Comparison of ENCODE assay signal across 35 cellular contexts in the genomic region with DNA sequence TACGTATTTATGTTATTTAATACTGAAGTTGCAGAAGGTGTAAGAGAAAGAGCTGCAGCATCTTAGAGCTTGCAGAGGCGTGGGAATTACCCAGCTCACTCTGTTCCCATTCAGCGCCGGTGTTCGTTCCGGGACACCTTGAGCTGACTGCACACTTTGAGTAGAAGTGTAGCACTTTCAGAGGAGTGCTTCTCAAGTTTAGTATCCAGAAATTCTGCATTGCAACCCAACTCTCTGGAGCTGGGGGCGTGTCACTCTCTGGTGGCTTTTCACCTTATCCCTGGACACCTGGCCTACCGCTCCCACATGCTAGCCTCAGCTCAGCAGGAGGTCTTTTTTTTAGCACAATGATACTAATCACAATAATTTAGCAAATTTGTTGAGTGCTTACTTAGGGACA.
"Had no signal": no experiment of that assay in that cellular context is flagged by ENCODE, and none has a peak within 500 bp of the region (broad histone marks: within the 10 kb centered on the region; RNA-seq: fewer than 3 reads in every experiment).

No MANE protein-coding gene starts in this region.

- H3K4me3 ChIP-seq: esophagus squamous epithelium, heart right ventricle, lung, mucosa of descending colon, ovary, right lobe of liver, skin epidermis, stomach, thyroid gland, upper lobe of left lung had no signal

- H3K4me1 ChIP-seq: esophagus squamous epithelium, heart right ventricle, right lobe of liver, stomach, thyroid gland, upper lobe of left lung had no signal

- H3K36me3 ChIP-seq: brain microvascular endothelial cell, esophagus squamous epithelium, heart right ventricle, neutrophil, ovary, right lobe of liver, stomach, thyroid gland, upper lobe of left lung had no signal

- DNase-seq: activated B cell treated with CpG ODN at 0.5 μM for 24 hours; activated CD4-positive, alpha-beta T cell treated with anti-CD3 and anti-CD28 coated beads, Interleukin-2, amount 50 U/mL, for 1 hour; activated CD8-positive, alpha-beta T cell treated with anti-CD3 and anti-CD28 coated beads for 36 hours; activated gamma-delta T cell treated with Interleukin-2 at 50 U/mL for 16 hours; activated naive CD4-positive, alpha-beta T cell treated with anti-CD3 and anti-CD28 coated beads, Interleukin-2, amount 50 U/mL, for 16 hours; activated T-cell treated with anti-CD3 and anti-CD28 coated beads, Interleukin-2, amount 50 U/mL, for 1 hour; amniotic stem cell; brain microvascular endothelial cell; caudate nucleus; effector CD4-positive, alpha-beta T cell; esophagus squamous epithelium; foreskin melanocyte; heart right ventricle; kidney glomerular epithelial cell; mesendoderm; mucosa of descending colon; nephron progenitor cell; ovary; stimulated activated CD4-positive, alpha-beta T cell treated with anti-CD3 and anti-CD28 coated beads, Interleukin-4, amount 100 ng/mL, for 4 hours; stimulated activated CD8-positive, alpha-beta memory T cell treated with anti-CD3 and anti-CD28 coated beads, Interleukin-4, amount 100 ng/mL, for 48 hours; stomach; T-helper 1 cell; thyroid gland had no signal

- H3K36me3 Mint-ChIP-seq: stimulated activated memory B cell treated with anti-CD40 and anti-IgM and Interleukin-4, amounts not matched to agents 10 μg/mL and 1 μg/mL and 100 μg/mL, for 72 hours had no signal

- H3K9me3 Mint-ChIP-seq: activated B cell treated with CpG ODN at 0.5 μM for 24 hours; activated CD8-positive, alpha-beta T cell treated with anti-CD3 and anti-CD28 coated beads for 36 hours; activated T-helper 1 cell treated with anti-CD3 and anti-CD28 coated beads, Interleukin-12 subunit alpha, Interleukin-12 subunit beta, Interleukin-2, Interleukin-4 antibody, amounts not matched to agents 30 ng/mL and 10 ng/mL and 1 ng/mL, durations not matched to agents 14 hours and 24 hours and 36 hours; dendritic cell treated with granulocyte-macrophage colony-stimulating factor and Interleukin-4, amounts not matched to agents 40 ng/mL and 50 ng/mL, for 4 days; nephron progenitor cell; T-helper 2 cell treated with Interferon-gamma antibody and Interleukin-4, amounts not matched to agents 5 μg/mL and 100 μg/mL, for 36 hours had no signal

- H3K27ac Mint-ChIP-seq: activated B cell treated with CpG ODN at 0.5 μM for 24 hours; activated CD8-positive, alpha-beta T cell treated with anti-CD3 and anti-CD28 coated beads for 36 hours; activated T-helper 1 cell treated with anti-CD3 and anti-CD28 coated beads, Interleukin-12 subunit alpha, Interleukin-12 subunit beta, Interleukin-2, Interleukin-4 antibody, amounts not matched to agents 30 ng/mL and 10 ng/mL and 1 ng/mL, durations not matched to agents 14 hours and 24 hours and 36 hours; dendritic cell treated with granulocyte-macrophage colony-stimulating factor and Interleukin-4, amounts not matched to agents 40 ng/mL and 50 ng/mL, for 4 days; nephron progenitor cell; progenitor cell of endocrine pancreas; stimulated activated memory B cell treated with anti-CD40 and anti-IgM and Interleukin-4, amounts not matched to agents 10 μg/mL and 1 μg/mL and 100 μg/mL, for 72 hours; T-helper 2 cell treated with Interferon-gamma antibody and Interleukin-4, amounts not matched to agents 5 μg/mL and 100 μg/mL, for 36 hours had no signal

- H3K9me3 ChIP-seq: esophagus squamous epithelium, heart right ventricle, mucosa of descending colon, neutrophil, ovary, right lobe of liver, stomach, thyroid gland, upper lobe of left lung had no signal

- H3K27me3 Mint-ChIP-seq: activated CD8-positive, alpha-beta T cell treated with anti-CD3 and anti-CD28 coated beads for 36 hours; dendritic cell treated with granulocyte-macrophage colony-stimulating factor and Interleukin-4, amounts not matched to agents 40 ng/mL and 50 ng/mL, for 4 days had no signal

- H3K4me3 Mint-ChIP-seq: activated B cell treated with CpG ODN at 0.5 μM for 24 hours; activated CD8-positive, alpha-beta T cell treated with anti-CD3 and anti-CD28 coated beads for 36 hours; activated T-helper 1 cell treated with anti-CD3 and anti-CD28 coated beads, Interleukin-12 subunit alpha, Interleukin-12 subunit beta, Interleukin-2, Interleukin-4 antibody, amounts not matched to agents 30 ng/mL and 10 ng/mL and 1 ng/mL, durations not matched to agents 14 hours and 24 hours and 36 hours; dendritic cell treated with granulocyte-macrophage colony-stimulating factor and Interleukin-4, amounts not matched to agents 40 ng/mL and 50 ng/mL, for 4 days; nephron progenitor cell; stimulated activated memory B cell treated with anti-CD40 and anti-IgM and Interleukin-4, amounts not matched to agents 10 μg/mL and 1 μg/mL and 100 μg/mL, for 72 hours; T-helper 2 cell treated with Interferon-gamma antibody and Interleukin-4, amounts not matched to agents 5 μg/mL and 100 μg/mL, for 36 hours had no signal

- H3K27me3 ChIP-seq: brain microvascular endothelial cell, ovary, right lobe of liver, stomach, thyroid gland, upper lobe of left lung had no signal

- H3K4me1 Mint-ChIP-seq: activated B cell treated with CpG ODN at 0.5 μM for 24 hours, nephron progenitor cell had no signal

- ATAC-seq: activated CD8-positive, alpha-beta T cell treated with anti-CD3 and anti-CD28 coated beads for 36 hours; heart right ventricle; left lobe of liver; mucosa of descending colon had no signal

- H3K27ac ChIP-seq: brain microvascular endothelial cell, epithelial cell of prostate, esophagus squamous epithelium, heart right ventricle, neutrophil, ovary, right lobe of liver, skin epidermis, stomach, thyroid gland, upper lobe of left lung had no signal
